In genomic region chr7:128837521-128837921, GRCh38 we compare ENCODE assay signal across 13 cellular contexts. TPM values are rescaled to one million over a fixed set of nuclear protein-coding genes. Genes with fewer than 3 reads are reported as not detected.
"Had no signal": no experiment of that assay in that cellular context is flagged by ENCODE, and none has a peak within 500 bp of the region (broad histone marks: within the 10 kb centered on the region; RNA-seq: fewer than 3 reads in every experiment).

No MANE protein-coding gene starts in this region.

- H3K27me3 ChIP-seq: body of pancreas, pancreas had no signal

- DNase-seq: activated CD4-positive, alpha-beta T cell treated with anti-CD3 and anti-CD28 coated beads for 48 hours; activated CD8-positive, alpha-beta memory T cell treated with anti-CD3 and anti-CD28 coated beads for 24 hours; activated naive CD4-positive, alpha-beta T cell treated with anti-CD3 and anti-CD28 coated beads, Interleukin-2, amount 10 ng/mL, durations not matched to agents 7 days and 5 days; body of pancreas; esophagus squamous epithelium; foreskin fibroblast; islet precursor cell; retina; stimulated activated naive B cell treated with anti-CD40 and anti-IgM and Interleukin-4, amounts not matched to agents 10 μg/mL and 1 μg/mL and 100 μg/mL, for 72 hours had no signal

- H3K4me1 ChIP-seq: body of pancreas, pancreas had no signal

- H3K27ac ChIP-seq: body of pancreas, pancreas, upper lobe of right lung had no signal

- H3K4me3 ChIP-seq: body of pancreas, esophagus squamous epithelium, pancreas, upper lobe of right lung had no signal

- ATAC-seq: body of pancreas; pancreas; stimulated activated naive B cell treated with anti-CD40 and anti-IgM and Interleukin-4, amounts not matched to agents 10 μg/mL and 1 μg/mL and 100 μg/mL, for 72 hours; upper lobe of right lung; WTC11 had no signal

- H3K36me3 ChIP-seq: pancreas, upper lobe of right lung had no signal

- H3K9me3 ChIP-seq: body of pancreas, esophagus squamous epithelium, pancreas, upper lobe of right lung had no signal

RNA-seq across cellular contexts. Expression of gene FLNC, which starts 7.3 kb away (rescaled TPM):
- total RNA-seq: activated T-helper 2 cell treated with anti-CD3 and anti-CD28 coated beads, Interferon-gamma antibody, Interleukin-2, Interleukin-4, amounts not matched to agents 10 μg/mL and 5 μg/mL and 100 μg/mL, durations not matched to agents 14 hours and 24 hours and 36 hours had no signal
